ENCODE assay signal across 1 cellular context in the genomic region with DNA sequence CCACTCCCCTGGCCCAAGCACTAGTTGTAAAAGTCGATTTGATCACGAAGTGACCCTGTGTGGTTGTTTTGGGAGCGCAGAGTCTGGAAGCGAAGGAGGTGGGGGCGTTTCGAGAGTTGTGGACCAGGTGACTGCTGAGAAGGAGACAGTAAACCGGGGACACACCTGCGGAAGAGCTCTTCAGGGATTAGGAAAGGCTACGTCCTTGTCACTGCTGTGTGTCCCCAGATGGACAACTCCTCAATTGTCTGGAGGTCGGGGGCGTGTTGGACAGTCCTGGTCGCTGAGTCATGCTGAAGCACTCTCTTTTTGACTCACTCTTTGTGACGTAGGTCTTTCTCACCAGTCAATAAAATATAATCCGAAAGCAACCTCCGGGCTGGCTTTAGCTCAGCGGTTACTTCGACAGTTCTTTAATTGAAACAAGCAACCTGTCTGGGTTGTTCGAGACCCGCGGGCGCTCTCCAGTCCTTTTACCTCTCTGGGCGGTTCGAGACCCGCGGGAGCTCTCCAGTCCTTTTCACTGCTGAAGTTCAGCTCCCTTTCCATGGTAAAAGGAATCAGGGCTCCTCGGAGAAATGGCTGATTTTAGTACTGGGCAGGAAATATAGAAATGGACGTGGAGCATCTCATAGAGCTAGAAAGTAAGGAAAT.
TF ChIP-seq lines count a peak whose summit lies in the region.

No MANE protein-coding gene starts in this region.

TF ChIP-seq in HEK293, 187 proteins besides CTCF, POLR2A, EP300 and RAD21 (continued from another document and continues in another):
- peak; percentile 79 for TF ChIP-seq ZNF184 (tag by site-specific recombination; IDR thresholded peaks at IDR 0.05)
- peak; percentile 21; the same call in 1 of the 2 replicates for TF ChIP-seq ZIC2 (tag by site-specific recombination; IDR thresholded peaks at IDR 0.05)
- TF ChIP-seq MZF1 (tag by site-specific recombination; IDR thresholded peaks at IDR 0.05; ENCODE audit: borderline replicate concordance) = no peak
- TF ChIP-seq ZFP69B (tag by site-specific recombination; IDR thresholded peaks at IDR 0.05) = peak; percentile 46; the same call in 1 of the 2 replicates
- peak; percentile 75; the same call in 1 of the 2 replicates for TF ChIP-seq ZNF24 (tag by site-specific recombination; IDR thresholded peaks at IDR 0.05)
- TF ChIP-seq, protein P1, sequence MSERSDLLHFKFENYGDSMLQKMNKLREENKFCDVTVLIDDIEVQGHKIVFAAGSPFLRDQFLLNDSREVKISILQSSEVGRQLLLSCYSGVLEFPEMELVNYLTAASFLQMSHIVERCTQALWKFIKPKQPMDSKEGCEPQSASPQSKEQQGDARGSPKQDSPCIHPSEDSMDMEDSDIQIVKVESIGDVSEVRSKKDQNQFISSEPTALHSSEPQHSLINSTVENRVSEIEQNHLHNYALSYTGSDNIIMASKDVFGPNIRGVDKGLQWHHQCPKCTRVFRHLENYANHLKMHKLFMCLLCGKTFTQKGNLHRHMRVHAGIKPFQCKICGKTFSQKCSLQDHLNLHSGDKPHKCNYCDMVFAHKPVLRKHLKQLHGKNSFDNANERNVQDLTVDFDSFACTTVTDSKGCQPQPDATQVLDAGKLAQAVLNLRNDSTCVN (tag by site-specific recombination; optimal IDR thresholded peaks at IDR 0.05) = peak; percentile 45
- peak; percentile 55 for TF ChIP-seq ZNF510 (tag by site-specific recombination; IDR thresholded peaks at IDR 0.05; ENCODE audit: insufficient replicate concordance)
- peak; percentile 53 for TF ChIP-seq ZNF76 (tag by site-specific recombination; IDR thresholded peaks at IDR 0.05; ENCODE audit: borderline replicate concordance, low read depth)
- no peak for TF ChIP-seq ZNF214 (tag by site-specific recombination; IDR thresholded peaks at IDR 0.05; ENCODE audit: borderline replicate concordance)
- no peak for TF ChIP-seq ZNF155 (tag by site-specific recombination; IDR thresholded peaks at IDR 0.05)
- peak; percentile 37; the same call in 1 of the 2 replicates for TF ChIP-seq BCL11B (tag by site-specific recombination; IDR thresholded peaks at IDR 0.05; ENCODE audit: low read depth)
- no peak for TF ChIP-seq ZNF624 (tag by site-specific recombination; IDR thresholded peaks at IDR 0.05)
- TF ChIP-seq ZNF596 (tag by site-specific recombination; IDR thresholded peaks at IDR 0.05) = no peak
- no peak for TF ChIP-seq REPIN1 (tag by site-specific recombination; IDR thresholded peaks at IDR 0.05; ENCODE audit: low read depth)
- no peak for TF ChIP-seq ZNF548 (tag by site-specific recombination; IDR thresholded peaks at IDR 0.05)
- peak; percentile 92 for TF ChIP-seq KLF9 (tag by site-specific recombination; IDR thresholded peaks at IDR 0.05; ENCODE audit: low read depth)
- TF ChIP-seq, protein P2, sequence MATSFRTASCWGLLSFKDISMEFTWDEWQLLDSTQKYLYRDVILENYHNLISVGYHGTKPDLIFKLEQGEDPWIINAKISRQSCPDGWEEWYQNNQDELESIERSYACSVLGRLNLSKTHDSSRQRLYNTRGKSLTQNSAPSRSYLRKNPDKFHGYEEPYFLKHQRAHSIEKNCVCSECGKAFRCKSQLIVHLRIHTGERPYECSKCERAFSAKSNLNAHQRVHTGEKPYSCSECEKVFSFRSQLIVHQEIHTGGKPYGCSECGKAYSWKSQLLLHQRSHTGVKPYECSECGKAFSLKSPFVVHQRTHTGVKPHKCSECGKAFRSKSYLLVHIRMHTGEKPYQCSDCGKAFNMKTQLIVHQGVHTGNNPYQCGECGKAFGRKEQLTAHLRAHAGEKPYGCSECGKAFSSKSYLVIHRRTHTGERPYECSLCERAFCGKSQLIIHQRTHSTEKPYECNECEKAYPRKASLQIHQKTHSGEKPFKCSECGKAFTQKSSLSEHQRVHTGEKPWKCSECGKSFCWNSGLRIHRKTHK (tag by site-specific recombination; IDR thresholded peaks at IDR 0.05) = no peak
- TF ChIP-seq, protein P3, sequence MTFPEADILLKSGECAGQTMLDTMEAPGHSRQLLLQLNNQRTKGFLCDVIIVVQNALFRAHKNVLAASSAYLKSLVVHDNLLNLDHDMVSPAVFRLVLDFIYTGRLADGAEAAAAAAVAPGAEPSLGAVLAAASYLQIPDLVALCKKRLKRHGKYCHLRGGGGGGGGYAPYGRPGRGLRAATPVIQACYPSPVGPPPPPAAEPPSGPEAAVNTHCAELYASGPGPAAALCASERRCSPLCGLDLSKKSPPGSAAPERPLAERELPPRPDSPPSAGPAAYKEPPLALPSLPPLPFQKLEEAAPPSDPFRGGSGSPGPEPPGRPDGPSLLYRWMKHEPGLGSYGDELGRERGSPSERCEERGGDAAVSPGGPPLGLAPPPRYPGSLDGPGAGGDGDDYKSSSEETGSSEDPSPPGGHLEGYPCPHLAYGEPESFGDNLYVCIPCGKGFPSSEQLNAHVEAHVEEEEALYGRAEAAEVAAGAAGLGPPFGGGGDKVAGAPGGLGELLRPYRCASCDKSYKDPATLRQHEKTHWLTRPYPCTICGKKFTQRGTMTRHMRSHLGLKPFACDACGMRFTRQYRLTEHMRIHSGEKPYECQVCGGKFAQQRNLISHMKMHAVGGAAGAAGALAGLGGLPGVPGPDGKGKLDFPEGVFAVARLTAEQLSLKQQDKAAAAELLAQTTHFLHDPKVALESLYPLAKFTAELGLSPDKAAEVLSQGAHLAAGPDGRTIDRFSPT (tag by site-specific recombination; IDR thresholded peaks at IDR 0.05) = no peak
- no peak for TF ChIP-seq ZNF132 (tag by site-specific recombination; IDR thresholded peaks at IDR 0.05; ENCODE audit: borderline replicate concordance)
- no peak for TF ChIP-seq ZFP41 (tag by site-specific recombination; IDR thresholded peaks at IDR 0.05; ENCODE audit: borderline replicate concordance)
- TF ChIP-seq MYNN (tag by site-specific recombination; IDR thresholded peaks at IDR 0.05; ENCODE audit: borderline replicate concordance) = no peak
- TF ChIP-seq SCRT2 (tag by site-specific recombination; IDR thresholded peaks at IDR 0.05) = 0 out of 2 replicates have a peak, but pooled peaks have one; percentile 35
- TF ChIP-seq, protein P4, sequence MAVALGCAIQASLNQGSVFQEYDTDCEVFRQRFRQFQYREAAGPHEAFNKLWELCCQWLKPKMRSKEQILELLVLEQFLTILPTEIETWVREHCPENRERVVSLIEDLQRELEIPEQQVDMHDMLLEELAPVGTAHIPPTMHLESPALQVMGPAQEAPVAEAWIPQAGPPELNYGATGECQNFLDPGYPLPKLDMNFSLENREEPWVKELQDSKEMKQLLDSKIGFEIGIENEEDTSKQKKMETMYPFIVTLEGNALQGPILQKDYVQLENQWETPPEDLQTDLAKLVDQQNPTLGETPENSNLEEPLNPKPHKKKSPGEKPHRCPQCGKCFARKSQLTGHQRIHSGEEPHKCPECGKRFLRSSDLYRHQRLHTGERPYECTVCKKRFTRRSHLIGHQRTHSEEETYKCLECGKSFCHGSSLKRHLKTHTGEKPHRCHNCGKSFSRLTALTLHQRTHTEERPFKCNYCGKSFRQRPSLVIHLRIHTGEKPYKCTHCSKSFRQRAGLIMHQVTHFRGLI (tag by site-specific recombination; IDR thresholded peaks at IDR 0.05) = peak; percentile 41; the same call in 1 of the 2 replicates
- TF ChIP-seq ZNF433 (tag by site-specific recombination; IDR thresholded peaks at IDR 0.05; ENCODE audit: low read depth) = no peak
- TF ChIP-seq, protein P5, sequence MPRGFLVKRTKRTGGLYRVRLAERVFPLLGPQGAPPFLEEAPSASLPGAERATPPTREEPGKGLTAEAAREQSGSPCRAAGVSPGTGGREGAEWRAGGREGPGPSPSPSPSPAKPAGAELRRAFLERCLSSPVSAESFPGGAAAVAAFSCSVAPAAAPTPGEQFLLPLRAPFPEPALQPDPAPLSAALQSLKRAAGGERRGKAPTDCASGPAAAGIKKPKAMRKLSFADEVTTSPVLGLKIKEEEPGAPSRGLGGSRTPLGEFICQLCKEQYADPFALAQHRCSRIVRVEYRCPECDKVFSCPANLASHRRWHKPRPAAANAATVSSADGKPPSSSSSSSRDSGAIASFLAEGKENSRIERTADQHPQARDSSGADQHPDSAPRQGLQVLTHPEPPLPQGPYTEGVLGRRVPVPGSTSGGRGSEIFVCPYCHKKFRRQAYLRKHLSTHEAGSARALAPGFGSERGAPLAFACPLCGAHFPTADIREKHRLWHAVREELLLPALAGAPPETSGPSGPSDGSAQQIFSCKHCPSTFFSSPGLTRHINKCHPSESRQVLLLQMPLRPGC (tag by site-specific recombination; IDR thresholded peaks at IDR 0.05) = peak; percentile 54; the same call in 1 of the 2 replicates
- TF ChIP-seq KLF7 (tag by site-specific recombination; IDR thresholded peaks at IDR 0.05; ENCODE audit: borderline replicate concordance) = no peak; the same call in 1 of the 2 replicates
- TF ChIP-seq ZNF549 (tag by site-specific recombination; IDR thresholded peaks at IDR 0.05) = no peak
- TF ChIP-seq TCF7L2 (IDR thresholded peaks at IDR 0.05; ENCODE audit: borderline replicate concordance, low read depth, low read length) = no peak
- TF ChIP-seq ZNF394 (tag by site-specific recombination; IDR thresholded peaks at IDR 0.05; ENCODE audit: borderline replicate concordance) = peak; percentile 75
- TF ChIP-seq, protein P6, sequence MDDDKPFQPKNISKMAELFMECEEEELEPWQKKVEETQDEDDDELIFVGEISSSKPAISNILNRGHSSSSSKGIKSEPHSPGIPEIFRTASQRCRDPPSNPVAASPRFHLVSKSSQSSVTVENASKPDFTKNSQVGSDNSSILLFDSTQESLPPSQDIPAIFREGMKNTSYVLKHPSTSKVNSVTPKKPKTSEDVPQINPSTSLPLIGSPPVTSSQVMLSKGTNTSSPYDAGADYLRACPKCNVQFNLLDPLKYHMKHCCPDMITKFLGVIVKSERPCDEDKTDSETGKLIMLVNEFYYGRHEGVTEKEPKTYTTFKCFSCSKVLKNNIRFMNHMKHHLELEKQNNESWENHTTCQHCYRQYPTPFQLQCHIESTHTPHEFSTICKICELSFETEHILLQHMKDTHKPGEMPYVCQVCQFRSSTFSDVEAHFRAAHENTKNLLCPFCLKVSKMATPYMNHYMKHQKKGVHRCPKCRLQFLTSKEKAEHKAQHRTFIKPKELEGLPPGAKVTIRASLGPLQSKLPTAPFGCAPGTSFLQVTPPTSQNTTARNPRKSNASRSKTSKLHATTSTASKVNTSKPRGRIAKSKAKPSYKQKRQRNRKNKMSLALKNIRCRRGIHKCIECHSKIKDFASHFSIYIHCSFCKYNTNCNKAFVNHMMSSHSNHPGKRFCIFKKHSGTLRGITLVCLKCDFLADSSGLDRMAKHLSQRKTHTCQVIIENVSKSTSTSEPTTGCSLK (tag by site-specific recombination; IDR thresholded peaks at IDR 0.05) = no peak
- TF ChIP-seq, protein P7, sequence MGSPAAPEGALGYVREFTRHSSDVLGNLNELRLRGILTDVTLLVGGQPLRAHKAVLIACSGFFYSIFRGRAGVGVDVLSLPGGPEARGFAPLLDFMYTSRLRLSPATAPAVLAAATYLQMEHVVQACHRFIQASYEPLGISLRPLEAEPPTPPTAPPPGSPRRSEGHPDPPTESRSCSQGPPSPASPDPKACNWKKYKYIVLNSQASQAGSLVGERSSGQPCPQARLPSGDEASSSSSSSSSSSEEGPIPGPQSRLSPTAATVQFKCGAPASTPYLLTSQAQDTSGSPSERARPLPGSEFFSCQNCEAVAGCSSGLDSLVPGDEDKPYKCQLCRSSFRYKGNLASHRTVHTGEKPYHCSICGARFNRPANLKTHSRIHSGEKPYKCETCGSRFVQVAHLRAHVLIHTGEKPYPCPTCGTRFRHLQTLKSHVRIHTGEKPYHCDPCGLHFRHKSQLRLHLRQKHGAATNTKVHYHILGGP (tag by site-specific recombination; IDR thresholded peaks at IDR 0.05) = no peak
- peak; percentile 97 for TF ChIP-seq IKZF3 (tag by site-specific recombination; IDR thresholded peaks at IDR 0.05)
- TF ChIP-seq, protein P8, sequence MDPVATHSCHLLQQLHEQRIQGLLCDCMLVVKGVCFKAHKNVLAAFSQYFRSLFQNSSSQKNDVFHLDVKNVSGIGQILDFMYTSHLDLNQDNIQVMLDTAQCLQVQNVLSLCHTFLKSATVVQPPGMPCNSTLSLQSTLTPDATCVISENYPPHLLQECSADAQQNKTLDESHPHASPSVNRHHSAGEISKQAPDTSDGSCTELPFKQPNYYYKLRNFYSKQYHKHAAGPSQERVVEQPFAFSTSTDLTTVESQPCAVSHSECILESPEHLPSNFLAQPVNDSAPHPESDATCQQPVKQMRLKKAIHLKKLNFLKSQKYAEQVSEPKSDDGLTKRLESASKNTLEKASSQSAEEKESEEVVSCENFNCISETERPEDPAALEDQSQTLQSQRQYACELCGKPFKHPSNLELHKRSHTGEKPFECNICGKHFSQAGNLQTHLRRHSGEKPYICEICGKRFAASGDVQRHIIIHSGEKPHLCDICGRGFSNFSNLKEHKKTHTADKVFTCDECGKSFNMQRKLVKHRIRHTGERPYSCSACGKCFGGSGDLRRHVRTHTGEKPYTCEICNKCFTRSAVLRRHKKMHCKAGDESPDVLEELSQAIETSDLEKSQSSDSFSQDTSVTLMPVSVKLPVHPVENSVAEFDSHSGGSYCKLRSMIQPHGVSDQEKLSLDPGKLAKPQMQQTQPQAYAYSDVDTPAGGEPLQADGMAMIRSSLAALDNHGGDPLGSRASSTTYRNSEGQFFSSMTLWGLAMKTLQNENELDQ (tag by site-specific recombination; IDR thresholded peaks at IDR 0.05; ENCODE audit: low read depth) = no peak
- peak; percentile 88 for TF ChIP-seq ZBTB21 (tag by site-specific recombination; IDR thresholded peaks at IDR 0.05)
- TF ChIP-seq ZNF248 (tag by site-specific recombination; IDR thresholded peaks at IDR 0.05) = no peak
- TF ChIP-seq ZNF366 (tag by site-specific recombination; conservative IDR thresholded peaks at IDR 0.05) = peak; percentile 46
- no peak for TF ChIP-seq ZNF175 (tag by site-specific recombination; IDR thresholded peaks at IDR 0.05)
- no peak for TF ChIP-seq ZNF707 (tag by site-specific recombination; IDR thresholded peaks at IDR 0.05)
- no peak for TF ChIP-seq ZNF837 (tag by site-specific recombination; IDR thresholded peaks at IDR 0.05)
- TF ChIP-seq ZNF146 (tag by site-specific recombination; IDR thresholded peaks at IDR 0.05) = peak; percentile 16; the same call in 1 of the 2 replicates
- no peak for TF ChIP-seq ZNF157 (tag by site-specific recombination; IDR thresholded peaks at IDR 0.05)
- TF ChIP-seq, protein P9, sequence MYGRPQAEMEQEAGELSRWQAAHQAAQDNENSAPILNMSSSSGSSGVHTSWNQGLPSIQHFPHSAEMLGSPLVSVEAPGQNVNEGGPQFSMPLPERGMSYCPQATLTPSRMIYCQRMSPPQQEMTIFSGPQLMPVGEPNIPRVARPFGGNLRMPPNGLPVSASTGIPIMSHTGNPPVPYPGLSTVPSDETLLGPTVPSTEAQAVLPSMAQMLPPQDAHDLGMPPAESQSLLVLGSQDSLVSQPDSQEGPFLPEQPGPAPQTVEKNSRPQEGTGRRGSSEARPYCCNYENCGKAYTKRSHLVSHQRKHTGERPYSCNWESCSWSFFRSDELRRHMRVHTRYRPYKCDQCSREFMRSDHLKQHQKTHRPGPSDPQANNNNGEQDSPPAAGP (tag by site-specific recombination; IDR thresholded peaks at IDR 0.05) = peak; percentile 83
- no peak for TF ChIP-seq YY2 (tag by site-specific recombination; IDR thresholded peaks at IDR 0.05)
- TF ChIP-seq KLF16 (tag by site-specific recombination; IDR thresholded peaks at IDR 0.05) = peak; percentile 75
- no peak for TF ChIP-seq ZNF571 (tag by site-specific recombination; IDR thresholded peaks at IDR 0.05)
- no peak for TF ChIP-seq ZBTB1 (tag by site-specific recombination; IDR thresholded peaks at IDR 0.05)
- TF ChIP-seq ZNF133 (tag by site-specific recombination; IDR thresholded peaks at IDR 0.05) = no peak
- no peak for TF ChIP-seq ZNF274 (IDR thresholded peaks at IDR 0.05; ENCODE audit: low read length)
- no peak for TF ChIP-seq ZNF274 (tag by site-specific recombination; IDR thresholded peaks at IDR 0.05; ENCODE audit: borderline replicate concordance)
